Comparison of ENCODE assay signal across 14 cellular contexts in genomic region chr7:66047426-66047825, GRCh38. TPM values are rescaled to one million over a fixed set of nuclear protein-coding genes. Genes with fewer than 3 reads are reported as not detected.
DNase-seq lines count a peak whose midpoint lies in the region; ATAC-seq and TF ChIP-seq lines count a peak whose summit lies in the region.
"Had no signal": no experiment of that assay in that cellular context is flagged by ENCODE, and none has a peak within 500 bp of the region (broad histone marks: within the 10 kb centered on the region; RNA-seq: fewer than 3 reads in every experiment).

No MANE protein-coding gene starts in this region.

- intact Hi-C loops in Panc1 (cut with micrococcal nuclease; ENCODE audit: unreplicated experiment) = no loop called here

- H3K27me3 ChIP-seq in Panc1 (ENCODE audit: control insufficient read depth, insufficient read depth, low read length) = no peaks in the 10 kb centered on the region
- H3K27me3 ChIP-seq in mesendoderm (ENCODE audit: insufficient read depth, low read length, poor library complexity) = no peaks in the 10 kb centered on the region
- H3K27me3 ChIP-seq: gastroesophageal sphincter had no signal

- H3K18ac ChIP-seq in mesendoderm (ENCODE audit: low read length) = no peak overlapping the region

- H3K4me1 ChIP-seq in Panc1 (ENCODE audit: control insufficient read depth, insufficient read depth, low read length) (0 out of 2 replicates have a peak, but pooled peaks cover 3% of the 10 kb centered on the region), mesendoderm (ENCODE audit: control insufficient read depth, low read depth, low read length) (no peaks in the 10 kb centered on the region)

- whole genome bisulfite sequencing in mesendoderm (ENCODE audit: extremely low coverage, insufficient coverage, low lambda C conversion rate) = no CpG with 5 or more reads among the region's 8 CpGs

- no TSS peak for BruUV-seq in Panc1 (replicated peaks; lab: Mats Ljungman, UMichigan)

- no peak overlapping the region for H4K8ac ChIP-seq in mesendoderm (ENCODE audit: low read depth, low read length)

- ATAC-seq in Panc1 (peak; percentile 42; the same call in 1 of the 2 replicates), GM21515 (IDR thresholded peaks at IDR 0.05; ENCODE audit: unreplicated experiment) (no peak), HG02973 (IDR thresholded peaks at IDR 0.05; ENCODE audit: unreplicated experiment) (no peak)
- ATAC-seq: gastroesophageal sphincter had no signal

- no peak overlapping the region for H3K9ac ChIP-seq in mesendoderm (ENCODE audit: low read length)

- no peak overlapping the region for H2BK15ac ChIP-seq in mesendoderm (replicated peaks; ENCODE audit: low read depth)

- in situ Hi-C loops in Panc1 (cut with HindIII; ENCODE audit: low pct_unique_long_range_greater_than_20kb, low sequenced_read_pairs) = no loop called here

- H3K79me2 ChIP-seq in mesendoderm (ENCODE audit: control insufficient read depth, insufficient read depth, low read length) = no peaks in the 10 kb centered on the region

- no peak overlapping the region for H2AK5ac ChIP-seq in mesendoderm (ENCODE audit: low read length)

- no peak overlapping the region for H3K23ac ChIP-seq in mesendoderm (ENCODE audit: low read length)

- no peaks in the 10 kb centered on the region for H3K9me3 ChIP-seq in Panc1 (ENCODE audit: control insufficient read depth, insufficient read depth, low read depth, low read length)
- H3K9me3 ChIP-seq: gastroesophageal sphincter, tibial nerve had no signal

- POLR2A ChIA-PET in Panc1 (lab: Charles Lee) = no interaction called here

- H3K56ac ChIP-seq in mesendoderm (ENCODE audit: low read length) = no peak overlapping the region

- no peak overlapping the region for H3K27ac ChIP-seq in Panc1 (ENCODE audit: low read length)
- H3K27ac ChIP-seq in mesendoderm (ENCODE audit: low read depth, low read length) = no peak overlapping the region
- H3K27ac ChIP-seq: gastroesophageal sphincter, tibial nerve had no signal

- no peak overlapping the region for H3K4me2 ChIP-seq in mesendoderm (ENCODE audit: low read length)

- TF ChIP-seq CTCF in Panc1 (IDR thresholded peaks at IDR 0.05) (no peak), choroid plexus epithelial cell (conservative IDR thresholded peaks at IDR 0.05; ENCODE audit: low read depth, low read length) (no peak)

- no peak overlapping the region for H2BK5ac ChIP-seq in mesendoderm (ENCODE audit: low read length)

- no peaks in the 10 kb centered on the region for H3K79me1 ChIP-seq in mesendoderm (ENCODE audit: low read length)

- H3K4me3 ChIP-seq in Panc1 (ENCODE audit: low read depth in 2 of 2, low read length in 2 of 2) (no peak overlapping the region), choroid plexus epithelial cell (ENCODE audit: low read depth, low read length) (no peak overlapping the region), mesendoderm (ENCODE audit: low read length) (no peak overlapping the region)
- H3K4me3 ChIP-seq: gastroesophageal sphincter, lung, tibial nerve had no signal

- H3K36me3 ChIP-seq in Panc1 (ENCODE audit: control insufficient read depth, insufficient read depth, low read length) (no peaks in the 10 kb centered on the region), mesendoderm (ENCODE audit: control insufficient read depth, insufficient read depth, low read length) (no peaks in the 10 kb centered on the region)
- H3K36me3 ChIP-seq: gastroesophageal sphincter, tibial nerve had no signal

- DNase-seq in EL (peak; percentile 97), Panc1 (ENCODE audit: low read depth, low spot score) (no peak), choroid plexus epithelial cell (ENCODE audit: low read depth) (peak; percentile 92), left kidney (ENCODE audit: low read depth, low spot score) (peak; percentile 54), mesendoderm (no peak), OCI-M2 (lab: John Stamatoyannopoulos, UW; ENCODE audit: unreplicated experiment) (no peak)
- DNase-seq: anterior cingulate cortex; NCI-H187 treated with DMSO at 0.1 percent for 48 hours; NK-92 treated with Interleukin-12 subunit alpha and Interleukin-12 subunit beta, amount 100 ng/mL, for 24 hours had no signal

- CTCF ChIA-PET in Panc1 (lab: Charles Lee) = no interaction called here

- H4K5ac ChIP-seq in mesendoderm (ENCODE audit: low read length) = no peak overlapping the region

- H2BK120ac ChIP-seq in mesendoderm (ENCODE audit: low read depth, low read length) = no peak overlapping the region

- H3K4ac ChIP-seq in mesendoderm (ENCODE audit: low read depth, low read length) = no peak overlapping the region

RNA-seq across cellular contexts. Expression of gene ASL, which starts 28.2 kb away (rescaled TPM):
- 34.3 TPM for total RNA-seq in Panc1 (2021; ENCODE audit: unreplicated experiment)
- 63.3 TPM for polyA plus RNA-seq in Panc1 (2012; ENCODE audit: insufficient read length)
- polyA plus RNA-seq in mesendoderm (2013, experiment 1 of 2) = 14.5 TPM
- polyA plus RNA-seq in mesendoderm (2013, experiment 2 of 2) = 14.9 TPM

Comparison
In these comparisons a context has a peak if more than half of its experiments do, and no peak if none do; other contexts are left out.
1. DNase-seq: peak in EL (single experiment), choroid plexus epithelial cell (single experiment) and left kidney (single experiment); none in Panc1 (single experiment), mesendoderm (single experiment) and OCI-M2 (single experiment).